In genomic region chr11:47143322-47143721, GRCh38 we compare ENCODE assay signal across 1 cellular context.
TF ChIP-seq lines count a peak whose summit lies in the region.

No MANE protein-coding gene starts in this region.

TF ChIP-seq in HepG2, 621 proteins besides CTCF, POLR2A, EP300 and RAD21:
- TF ChIP-seq TFAP4 (IDR thresholded peaks at IDR 0.05; ENCODE audit: borderline replicate concordance, low read depth): no peak
- TF ChIP-seq SNAPC5 (CRISPR knock-in tag; IDR thresholded peaks at IDR 0.05; ENCODE audit: borderline replicate concordance): no peak
- no peak for TF ChIP-seq PREB (CRISPR knock-in tag; IDR thresholded peaks at IDR 0.05)
- TF ChIP-seq TFE3 (CRISPR knock-in tag; IDR thresholded peaks at IDR 0.05): no peak
- TF ChIP-seq CBX1 (IDR thresholded peaks at IDR 0.05; ENCODE audit: low read depth): no peak
- TF ChIP-seq ZNF839 (CRISPR knock-in tag; IDR thresholded peaks at IDR 0.05; ENCODE audit: borderline replicate concordance): no peak
- no peak for TF ChIP-seq ZNF704 (CRISPR knock-in tag; IDR thresholded peaks at IDR 0.05; ENCODE audit: borderline replicate concordance)
- no peak for TF ChIP-seq ARNTL (CRISPR knock-in tag; IDR thresholded peaks at IDR 0.05)
- TF ChIP-seq RBM39 (IDR thresholded peaks at IDR 0.05; ENCODE audit: low read depth, low read length, poor library complexity, severe bottlenecking): no peak
- TF ChIP-seq RBM22 (optimal IDR thresholded peaks at IDR 0.05; ENCODE audit: low read length): no peak
- TF ChIP-seq ZNF569 (CRISPR knock-in tag; IDR thresholded peaks at IDR 0.05; ENCODE audit: borderline replicate concordance): no peak
- no peak for TF ChIP-seq REPIN1 (CRISPR knock-in tag; IDR thresholded peaks at IDR 0.05; ENCODE audit: borderline replicate concordance, low read depth)
- TF ChIP-seq SRY (CRISPR knock-in tag; IDR thresholded peaks at IDR 0.05): no peak
- no peak for TF ChIP-seq GPBP1L1 (CRISPR knock-in tag; IDR thresholded peaks at IDR 0.05)
- TF ChIP-seq ZNF335 (CRISPR knock-in tag; IDR thresholded peaks at IDR 0.05): no peak
- TF ChIP-seq ZFP36 (IDR thresholded peaks at IDR 0.05; ENCODE audit: borderline replicate concordance, low read depth, low read length, partially characterized antibody): no peak
- TF ChIP-seq SMAD1 (CRISPR knock-in tag; IDR thresholded peaks at IDR 0.05; ENCODE audit: borderline replicate concordance, low read depth): no peak
- TF ChIP-seq SMAD9 (CRISPR knock-in tag; IDR thresholded peaks at IDR 0.05): no peak
- TF ChIP-seq SP4 (CRISPR knock-in tag; IDR thresholded peaks at IDR 0.05): no peak
